Comparison of ENCODE assay signal across 9 cellular contexts in the genomic region with DNA sequence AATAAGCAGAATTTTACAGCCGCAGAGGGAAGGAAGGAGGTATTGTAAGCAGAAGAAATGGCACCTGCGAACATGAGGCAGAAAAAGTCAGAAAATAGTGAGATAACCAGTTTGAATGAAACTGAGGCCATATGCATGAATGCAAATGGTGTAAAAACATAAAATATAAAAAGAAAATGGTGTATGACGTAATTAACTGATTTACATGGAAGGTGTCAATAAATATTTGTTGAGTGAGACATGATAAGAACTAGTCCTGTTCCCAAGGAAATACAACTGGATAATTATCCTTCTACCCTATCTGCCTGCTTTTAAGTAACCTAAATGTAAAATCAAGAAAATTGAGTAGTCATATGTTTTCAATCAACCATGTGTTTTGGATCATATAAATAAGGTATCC.
"Had no signal": no experiment of that assay in that cellular context is flagged by ENCODE, and none has a peak within 500 bp of the region (broad histone marks: within the 10 kb centered on the region; RNA-seq: fewer than 3 reads in every experiment).

No MANE protein-coding gene starts in this region.

- H2AFZ ChIP-seq: GM23248 had no signal

- H3K4me3 ChIP-seq: GM23248, HAP-1, K562 had no signal

- H3K27ac ChIP-seq: GM23248, HL-60 had no signal

- DNase-seq: GM23248, GOT3, H7, IMR-90, KG1 had no signal

- ATAC-seq: HCT116, K562 had no signal

- H3K36me3 ChIP-seq: HAP-1 had no signal

- FAIRE-seq: K562 had no signal

- H3K9ac ChIP-seq: GM23248 had no signal
